In the genomic region with DNA sequence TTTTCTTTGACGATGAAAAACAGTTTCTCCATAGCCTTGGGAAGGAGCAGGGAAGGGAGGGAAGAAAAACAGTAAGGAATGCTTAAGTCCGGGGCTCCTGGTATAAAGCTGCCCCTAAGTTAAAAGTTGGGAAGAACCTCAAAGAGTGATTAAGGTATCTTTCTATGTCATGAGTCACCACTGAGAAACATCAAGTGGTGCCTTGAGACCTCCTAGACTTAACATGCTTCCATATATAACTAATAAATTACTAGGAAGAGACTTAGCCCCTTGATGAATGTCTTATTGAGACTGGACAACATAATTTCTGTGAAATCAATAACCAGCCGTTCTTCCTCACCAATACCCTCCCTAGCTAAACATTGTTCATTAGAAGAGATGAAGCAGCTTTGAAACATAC, we compare ENCODE assay signal across 15 cellular contexts.
DNase-seq lines count a peak whose midpoint lies in the region; ATAC-seq and TF ChIP-seq lines count a peak whose summit lies in the region.
"Had no signal": no experiment of that assay in that cellular context is flagged by ENCODE, and none has a peak within 500 bp of the region (broad histone marks: within the 10 kb centered on the region; RNA-seq: fewer than 3 reads in every experiment).

No MANE protein-coding gene starts in this region.

- H3K4me1 ChIP-seq in HCT116 (ENCODE audit: control insufficient read depth in 1 of 2, insufficient read depth in 2 of 2, low read length in 2 of 2): peaks cover 6 to 47% of the 10 kb centered on the region in 2 experiments; a peak in 3 of 4 replicates
- H3K4me1 ChIP-seq in PC-9 (replicated peaks; ENCODE audit: insufficient read depth): peaks cover 16% of the 10 kb centered on the region
- peaks cover 16% of the 10 kb centered on the region for H3K4me1 ChIP-seq in skeletal muscle satellite cell (ENCODE audit: control insufficient read depth, insufficient read depth, low read length)

- RAD21 ChIA-PET in HCT116 (lab: Charles Lee; ENCODE audit: low non-redundant PET in 1 of 2, low total read pairs in 2 of 2, uncharacterized antibody in 2 of 2, unreplicated experiment in 2 of 2): no interaction called here

- peak overlapping the region; percentile 25 for H3K9ac ChIP-seq in HCT116 (ENCODE audit: low read length)
- peak overlapping the region; percentile 1 for H3K9ac ChIP-seq in skeletal muscle satellite cell (ENCODE audit: low read depth, low read length)

- H3K27ac ChIP-seq in HCT116 (ENCODE audit: low read depth, low read length) (peak overlapping the region; percentile 50; the same call in 1 of the 2 replicates), PC-9 (0 out of 2 replicates have a peak overlapping the region, but pooled peaks have one; percentile 33)

- H3K79me2 ChIP-seq in HCT116 (ENCODE audit: insufficient read depth, low read length) (no peaks in the 10 kb centered on the region), PC-9 (ENCODE audit: low read depth) (no peaks in the 10 kb centered on the region)

- H3K4me3 ChIP-seq in HCT116 (replicated peaks in 1 of 2; ENCODE audit: low read depth in 1 of 2, low read length in 2 of 2) (peak overlapping the region in 1 of 2 experiments; percentile 22; a peak in 1 of 4 replicates), PC-9 (no peak overlapping the region), fibroblast of mammary gland (ENCODE audit: control insufficient read depth, low read depth, low read length) (no peak overlapping the region), skeletal muscle satellite cell (ENCODE audit: low read length) (no peak overlapping the region)
- H3K4me3 ChIP-seq: GM12878, K562 had no signal

- peaks cover 13% of the 10 kb centered on the region; the same call in 1 of the 2 replicates for H3F3A ChIP-seq in PC-9 (ENCODE audit: insufficient read depth, low read depth)

- no peaks in the 10 kb centered on the region for H3K36me3 ChIP-seq in HCT116 (ENCODE audit: control insufficient read depth in 1 of 2, insufficient read depth in 2 of 2, low read length in 2 of 2)
- no peaks in the 10 kb centered on the region for H3K36me3 ChIP-seq in PC-9 (ENCODE audit: low read depth)
- no peaks in the 10 kb centered on the region for H3K36me3 ChIP-seq in skeletal muscle satellite cell (ENCODE audit: insufficient read depth, low read length)

- H3K4me2 ChIP-seq in HCT116 (ENCODE audit: low read length): peak overlapping the region; percentile 54
- no peak overlapping the region for H3K4me2 ChIP-seq in PC-9
- H3K4me2 ChIP-seq in skeletal muscle satellite cell (ENCODE audit: low read length): peak overlapping the region; percentile 17

- POLR2A ChIA-PET in HCT116 (lab: Charles Lee): interaction anchor here (1.2 kb wide), 1 partner anchor 16 kb away, joined by 3 read pairs; no protein-coding TSS in a partner anchor
- POLR2A ChIA-PET in PC-9 (lab: Charles Lee; ENCODE audit: unreplicated experiment): interaction anchor here (0.6 to 0.7 kb wide), 2 partner anchors 17 to 451 kb away, joined by 4 to 5 read pairs; no protein-coding TSS in a partner anchor

- ATAC-seq in HCT116: peak; percentile 70
- ATAC-seq: GM12878, K562, left ventricle myocardium superior, natural killer cell had no signal

- H3K9me2 ChIP-seq in HCT116 (ENCODE audit: insufficient read depth): no peaks in the 10 kb centered on the region
- no peaks in the 10 kb centered on the region for H3K9me2 ChIP-seq in PC-9 (ENCODE audit: insufficient read depth)

- H4K20me1 ChIP-seq in HCT116 (ENCODE audit: insufficient read depth) (no peaks in the 10 kb centered on the region), PC-9 (ENCODE audit: insufficient read depth) (no peaks in the 10 kb centered on the region)

- no peak for TF ChIP-seq POLR2A in HCT116 (IDR thresholded peaks at IDR 0.05; ENCODE audit: borderline replicate concordance, extremely low read depth, insufficient read depth, insufficient read length)

- BruUV-seq in HCT116 (replicated peaks; lab: Mats Ljungman, UMichigan) (no TSS peak), PC-9 (replicated peaks; lab: Mats Ljungman, UMichigan) (no TSS peak)

- H2AFZ ChIP-seq in HCT116 (ENCODE audit: low read depth, low read length, poor library complexity, severe bottlenecking): no peak overlapping the region
- H2AFZ ChIP-seq in PC-9: no peak overlapping the region

- TF ChIP-seq CTCF in HCT116 (IDR thresholded peaks at IDR 0.05 in 2 of 3, conservative IDR thresholded peaks at IDR 0.05 in 1 of 3; ENCODE audit: borderline replicate concordance in 1 of 3, insufficient read depth in 1 of 3, low read depth in 2 of 3, low read length in 2 of 3) (no peak), PC-9 (conservative IDR thresholded peaks at IDR 0.05) (no peak), fibroblast of mammary gland (conservative IDR thresholded peaks at IDR 0.05; ENCODE audit: control insufficient read depth, insufficient read depth, low read depth, low read length) (no peak)

- DNase-seq in HCT116 (ENCODE audit: low read depth, low spot score): no peak
- no peak for DNase-seq in PC-9
- DNase-seq in fibroblast of mammary gland (ENCODE audit: low read depth): peak; percentile 67
- DNase-seq in SK-N-DZ (ENCODE audit: low spot score): no peak
- no peak for DNase-seq in GM19238 (ENCODE audit: insufficient read length, low spot score)
- DNase-seq in foreskin melanocyte: no peak
- DNase-seq: activated CD4-positive, alpha-beta T cell treated with anti-CD3 and anti-CD28 coated beads for 1 hour; activated naive CD4-positive, alpha-beta T cell treated with anti-CD3 and anti-CD28 coated beads, Interleukin-2, amount 50 U/mL, for 16 hours; effector CD8-positive, alpha-beta T cell; H7; left ventricle myocardium superior; natural killer cell had no signal

- intact Hi-C loops in HCT116 (cut with micrococcal nuclease): no loop called here
- intact Hi-C loops in PC-9 (cut with micrococcal nuclease; ENCODE audit: unreplicated experiment): no loop called here

- TF ChIP-seq RAD21 in HCT116 (IDR thresholded peaks at IDR 0.05; ENCODE audit: low read depth): no peak

- CTCF ChIA-PET in HCT116 (lab: Charles Lee): no interaction called here
- CTCF ChIA-PET in PC-9 (lab: Charles Lee): interaction anchor here (0.6 kb wide), 2 partner anchors 38 to 344 kb away, joined by 3 read pairs; no protein-coding TSS in a partner anchor

- no peaks in the 10 kb centered on the region for H3K9me3 ChIP-seq in HCT116 (ENCODE audit: control insufficient read depth in 1 of 2, insufficient read depth in 1 of 2, low read depth in 1 of 2, low read length in 2 of 2)
- H3K9me3 ChIP-seq in PC-9 (ENCODE audit: insufficient read depth, low read depth): no peaks in the 10 kb centered on the region
- H3K9me3 ChIP-seq in skeletal muscle satellite cell (replicated peaks; ENCODE audit: low read length): no peaks in the 10 kb centered on the region

- H3K27me3 ChIP-seq in HCT116 (ENCODE audit: insufficient read depth, low read length) (no peaks in the 10 kb centered on the region), PC-9 (ENCODE audit: insufficient read depth, low read depth) (no peaks in the 10 kb centered on the region), skeletal muscle satellite cell (ENCODE audit: control insufficient read depth, insufficient read depth, low read length) (no peaks in the 10 kb centered on the region)

TF ChIP-seq in HCT116, 20 proteins besides CTCF, POLR2A, EP300 and RAD21:
- TF ChIP-seq, protein P1, sequence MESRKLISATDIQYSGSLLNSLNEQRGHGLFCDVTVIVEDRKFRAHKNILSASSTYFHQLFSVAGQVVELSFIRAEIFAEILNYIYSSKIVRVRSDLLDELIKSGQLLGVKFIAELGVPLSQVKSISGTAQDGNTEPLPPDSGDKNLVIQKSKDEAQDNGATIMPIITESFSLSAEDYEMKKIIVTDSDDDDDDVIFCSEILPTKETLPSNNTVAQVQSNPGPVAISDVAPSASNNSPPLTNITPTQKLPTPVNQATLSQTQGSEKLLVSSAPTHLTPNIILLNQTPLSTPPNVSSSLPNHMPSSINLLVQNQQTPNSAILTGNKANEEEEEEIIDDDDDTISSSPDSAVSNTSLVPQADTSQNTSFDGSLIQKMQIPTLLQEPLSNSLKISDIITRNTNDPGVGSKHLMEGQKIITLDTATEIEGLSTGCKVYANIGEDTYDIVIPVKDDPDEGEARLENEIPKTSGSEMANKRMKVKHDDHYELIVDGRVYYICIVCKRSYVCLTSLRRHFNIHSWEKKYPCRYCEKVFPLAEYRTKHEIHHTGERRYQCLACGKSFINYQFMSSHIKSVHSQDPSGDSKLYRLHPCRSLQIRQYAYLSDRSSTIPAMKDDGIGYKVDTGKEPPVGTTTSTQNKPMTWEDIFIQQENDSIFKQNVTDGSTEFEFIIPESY (IDR thresholded peaks at IDR 0.05; ENCODE audit: extremely low read depth, insufficient replicate concordance, low read length): no peak
- peak; percentile 29; the same call in 1 of the 2 replicates for TF ChIP-seq FOSL1 (IDR thresholded peaks at IDR 0.05; ENCODE audit: low read depth)
- TF ChIP-seq SIN3A (IDR thresholded peaks at IDR 0.05; ENCODE audit: low read depth): no peak
- TF ChIP-seq CBX3 (IDR thresholded peaks at IDR 0.05; ENCODE audit: low read depth): 0 out of 2 replicates have a peak, but pooled peaks have one; percentile 18
TF ChIP-seq in HCT116: peak in this region for 2.
